In the genomic region with DNA sequence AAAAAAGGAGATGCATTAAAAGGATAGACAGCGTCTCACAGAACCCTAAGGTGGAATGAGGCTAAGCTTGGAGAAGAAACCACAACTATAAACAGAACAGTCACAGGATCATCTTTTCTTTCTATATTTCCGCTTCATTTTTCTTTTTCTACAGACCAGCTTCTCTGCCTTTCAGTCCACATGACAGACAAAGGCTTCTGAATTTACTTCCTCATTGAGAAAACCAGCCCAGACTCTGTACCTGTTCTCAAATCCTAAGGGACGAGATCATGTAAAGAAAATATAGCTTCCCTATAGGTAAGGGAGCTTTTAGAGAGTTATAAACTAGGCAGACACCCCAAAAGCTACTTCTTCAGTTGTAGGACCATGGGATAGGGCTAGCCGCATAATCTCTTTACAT, we compare ENCODE assay signal across 18 cellular contexts. TPM values are rescaled to one million over a fixed set of nuclear protein-coding genes. Genes with fewer than 3 reads are reported as not detected.
A peak's percentile ranks its signal among the peaks of the same experiment; 100 is the strongest.
DNase-seq lines count a peak whose midpoint lies in the region; ATAC-seq and TF ChIP-seq lines count a peak whose summit lies in the region.
"Had no signal": no experiment of that assay in that cellular context is flagged by ENCODE, and none has a peak within 500 bp of the region (broad histone marks: within the 10 kb centered on the region; RNA-seq: fewer than 3 reads in every experiment).

No MANE protein-coding gene starts in this region.

- no TSS peak for BruUV-seq in OCI-LY7 (replicated peaks; lab: Mats Ljungman, UMichigan)

- H3K27ac ChIP-seq in OCI-LY7 (ENCODE audit: low read depth, low read length, poor library complexity, severe bottlenecking): no peak overlapping the region
- H3K27ac ChIP-seq in uterus: no peak overlapping the region
- H3K27ac ChIP-seq: C4-2B had no signal

- H3K4me3 Mint-ChIP-seq in natural killer cell: peak overlapping the region; percentile 21
- no peak overlapping the region for H3K4me3 Mint-ChIP-seq in natural killer cell treated with Interleukin-12 subunit alpha and Interleukin-12 subunit beta and Interleukin-15 and Interleukin-18, amount 100 ng/mL, for 72 hours
- H3K4me3 Mint-ChIP-seq in stimulated activated naive B cell treated with anti-CD40 and anti-IgM and Interleukin-4, amounts not matched to agents 10 μg/mL and 1 μg/mL and 100 μg/mL, for 72 hours: no peak overlapping the region

- intact Hi-C loops in natural killer cell (cut with micrococcal nuclease) (no loop called here), OCI-LY7 (cut with micrococcal nuclease; ENCODE audit: unreplicated experiment) (no loop called here), uterus (cut with DNase I; ENCODE audit: low total_unique reads) (no loop called here)

- no peak overlapping the region for H3K4me3 ChIP-seq in OCI-LY7 (ENCODE audit: low read depth, low read length, poor library complexity, severe bottlenecking)
- H3K4me3 ChIP-seq in uterus: no peak overlapping the region

- no peaks in the 10 kb centered on the region for H3K9me2 ChIP-seq in OCI-LY7 (ENCODE audit: insufficient read depth, low read length)
- H3K9me2 ChIP-seq: SK-N-SH had no signal

- ATAC-seq in natural killer cell (no peak), GM19452 (IDR thresholded peaks at IDR 0.05; ENCODE audit: unreplicated experiment) (no peak)
- ATAC-seq in natural killer cell treated with Interleukin-12 subunit alpha and Interleukin-12 subunit beta and Interleukin-15 and Interleukin-18, amount 100 ng/mL, for 72 hours: no peak
- peak in 1 of 2 donors; percentile 33 for ATAC-seq in stimulated activated naive B cell treated with anti-CD40 and anti-IgM and Interleukin-4, amounts not matched to agents 10 μg/mL and 1 μg/mL and 100 μg/mL, for 72 hours (replicated peaks)
- ATAC-seq: HCT116 had no signal

- peaks cover 30 to 39% of the 10 kb centered on the region in 2 donors for H3K4me1 Mint-ChIP-seq in natural killer cell
- peaks cover 19 to 24% of the 10 kb centered on the region in 2 donors for H3K4me1 Mint-ChIP-seq in natural killer cell treated with Interleukin-12 subunit alpha and Interleukin-12 subunit beta and Interleukin-15 and Interleukin-18, amount 100 ng/mL, for 72 hours (ENCODE audit: low read depth in 2 of 2)
- H3K4me1 Mint-ChIP-seq in stimulated activated naive B cell treated with anti-CD40 and anti-IgM and Interleukin-4, amounts not matched to agents 10 μg/mL and 1 μg/mL and 100 μg/mL, for 72 hours: peaks cover 15 to 29% of the 10 kb centered on the region in 2 donors

- no peaks in the 10 kb centered on the region for H3K9me3 Mint-ChIP-seq in natural killer cell
- no peaks in the 10 kb centered on the region for H3K9me3 Mint-ChIP-seq in natural killer cell treated with Interleukin-12 subunit alpha and Interleukin-12 subunit beta and Interleukin-15 and Interleukin-18, amount 100 ng/mL, for 72 hours
- H3K9me3 Mint-ChIP-seq in stimulated activated naive B cell treated with anti-CD40 and anti-IgM and Interleukin-4, amounts not matched to agents 10 μg/mL and 1 μg/mL and 100 μg/mL, for 72 hours: peaks cover 0 to under 1% of the 10 kb centered on the region in 2 donors

- no peak for TF ChIP-seq POLR2A in uterus (IDR thresholded peaks at IDR 0.05)

- peaks cover 5% of the 10 kb centered on the region; the same call in 1 of the 2 replicates for H4K20me1 ChIP-seq in OCI-LY7 (ENCODE audit: insufficient read depth, low read length)

- no peak for DNase-seq in natural killer cell
- DNase-seq in natural killer cell treated with Interleukin-12 subunit alpha and Interleukin-12 subunit beta and Interleukin-15 and Interleukin-18, amount 100 ng/mL, for 72 hours (ENCODE audit: low spot score): no peak
- DNase-seq in OCI-LY7 (ENCODE audit: low spot score): peak; percentile 26
- peak; percentile 23 for DNase-seq in iris pigment epithelial cell (ENCODE audit: low read depth)
- DNase-seq in stimulated activated naive B cell treated with anti-CD40 and anti-IgM and Interleukin-4, amounts not matched to agents 10 μg/mL and 1 μg/mL and 100 μg/mL, for 72 hours: no peak
- no peak for DNase-seq in OCI-M2 (lab: John Stamatoyannopoulos, UW; ENCODE audit: unreplicated experiment)
- DNase-seq in uterus: no peak
- DNase-seq: COR-L47, DMS153, EL, NCI-H1436 treated with DMSO at 0.1 percent for 48 hours, NCI-H2029 treated with DMSO at 0.1 percent for 48 hours, NCI-H748 treated with DMSO at 0.1 percent for 48 hours, SHP77, SK-N-SH had no signal

- peaks cover 40% of the 10 kb centered on the region for H3K4me1 ChIP-seq in OCI-LY7 (ENCODE audit: insufficient read depth, low read length, poor library complexity, severe bottlenecking)
- no peaks in the 10 kb centered on the region for H3K4me1 ChIP-seq in uterus

- H3K9me3 ChIP-seq in OCI-LY7 (ENCODE audit: low read length): peaks cover 6% of the 10 kb centered on the region
- no peaks in the 10 kb centered on the region for H3K9me3 ChIP-seq in uterus
- H3K9me3 ChIP-seq: SK-N-SH had no signal

- H3K4me2 ChIP-seq in OCI-LY7 (ENCODE audit: low read length): peak overlapping the region; percentile 20; the same call in 1 of the 2 replicates
- H3K4me2 ChIP-seq: SK-N-SH had no signal

- peaks cover 97% of the 10 kb centered on the region for H3K79me2 ChIP-seq in OCI-LY7 (ENCODE audit: insufficient read depth, low read depth, low read length)

- TF ChIP-seq CTCF in natural killer cell (IDR thresholded peaks at IDR 0.05): no peak
- TF ChIP-seq CTCF in OCI-LY7 (conservative IDR thresholded peaks at IDR 0.05; ENCODE audit: low read length): no peak
- no peak for TF ChIP-seq CTCF in uterus (IDR thresholded peaks at IDR 0.05)

- no peaks in the 10 kb centered on the region for H3K27me3 ChIP-seq in uterus

- CTCF ChIA-PET in OCI-LY7 (lab: Charles Lee; ENCODE audit: unreplicated experiment): interaction anchor here (1.0 kb wide), 1 partner anchor 11 kb away, joined by 3 read pairs; no protein-coding TSS in a partner anchor

- H3K36me3 ChIP-seq in OCI-LY7 (ENCODE audit: insufficient read depth, low read length): peaks cover 54% of the 10 kb centered on the region
- no peaks in the 10 kb centered on the region for H3K36me3 ChIP-seq in uterus

- H2AFZ ChIP-seq in OCI-LY7 (ENCODE audit: low read length): no peak overlapping the region

- H3K27me3 Mint-ChIP-seq in natural killer cell (ENCODE audit: low read depth in 2 of 2): no peaks in the 10 kb centered on the region
- no peaks in the 10 kb centered on the region for H3K27me3 Mint-ChIP-seq in natural killer cell treated with Interleukin-12 subunit alpha and Interleukin-12 subunit beta and Interleukin-15 and Interleukin-18, amount 100 ng/mL, for 72 hours
- no peaks in the 10 kb centered on the region for H3K27me3 Mint-ChIP-seq in stimulated activated naive B cell treated with anti-CD40 and anti-IgM and Interleukin-4, amounts not matched to agents 10 μg/mL and 1 μg/mL and 100 μg/mL, for 72 hours

- peaks cover 1% of the 10 kb centered on the region for H3K36me3 Mint-ChIP-seq in natural killer cell
- H3K36me3 Mint-ChIP-seq in natural killer cell treated with Interleukin-12 subunit alpha and Interleukin-12 subunit beta and Interleukin-15 and Interleukin-18, amount 100 ng/mL, for 72 hours: peaks cover 6% of the 10 kb centered on the region
- H3K36me3 Mint-ChIP-seq in stimulated activated naive B cell treated with anti-CD40 and anti-IgM and Interleukin-4, amounts not matched to agents 10 μg/mL and 1 μg/mL and 100 μg/mL, for 72 hours: peaks cover 10 to 11% of the 10 kb centered on the region in 2 donors

- POLR2A ChIA-PET in OCI-LY7 (lab: Charles Lee): interaction anchor here (0.5 to 1.5 kb wide), 7 partner anchors 10 to 68 kb away, joined by 3 to 7 read pairs (median 4); no protein-coding TSS in a partner anchor

- H3K27ac Mint-ChIP-seq in natural killer cell: no peak overlapping the region
- H3K27ac Mint-ChIP-seq in natural killer cell treated with Interleukin-12 subunit alpha and Interleukin-12 subunit beta and Interleukin-15 and Interleukin-18, amount 100 ng/mL, for 72 hours: no peak overlapping the region
- H3K27ac Mint-ChIP-seq in stimulated activated naive B cell treated with anti-CD40 and anti-IgM and Interleukin-4, amounts not matched to agents 10 μg/mL and 1 μg/mL and 100 μg/mL, for 72 hours: peak overlapping the region; percentile 47

RNA-seq across cellular contexts. Expression of a gene that starts 17.4 kb away (rescaled TPM):
- total RNA-seq in natural killer cell (10 to 100 TPM; 17.8 to 23.4 (median 23.3) TPM), OCI-LY7 (2022) (35.4 and 45.4 TPM in 2 replicates), uterus (10 to 100 TPM; 17.7 to 47.6 (median 21.5) TPM)
- total RNA-seq in natural killer cell treated with Interleukin-12 subunit alpha and Interleukin-12 subunit beta and Interleukin-15 and Interleukin-18, amount 100 ng/mL, for 72 hours: 10 to 100 TPM; 10.9 to 15.0 TPM
- total RNA-seq in OCI-LY7 (2014; rRNA removed; shearing (Covaris generic)): 19.4 and 21.0 TPM in 2 replicates

Comparison
In these comparisons a context has a peak if more than half of its experiments do, and no peak if none do; other contexts are left out.
1. DNase-seq: peak in OCI-LY7 (single experiment) and iris pigment epithelial cell (single experiment); none in natural killer cell (single experiment), natural killer cell treated with Interleukin-12 subunit alpha and Interleukin-12 subunit beta and Interleukin-15 and Interleukin-18, amount 100 ng/mL, for 72 hours (single experiment), stimulated activated naive B cell treated with anti-CD40 and anti-IgM and Interleukin-4, amounts not matched to agents 10 μg/mL and 1 μg/mL and 100 μg/mL, for 72 hours (single experiment), OCI-M2 (single experiment) and uterus (0 of 2).